Comparison of ENCODE assay signal across 8 cellular contexts in genomic region chr4:4488405-4489404, GRCh38. TPM values are rescaled to one million over a fixed set of nuclear protein-coding genes. Genes with fewer than 3 reads are reported as not detected.
A peak's percentile ranks its signal among the peaks of the same experiment; 100 is the strongest.
DNase-seq lines count a peak whose midpoint lies in the region; ATAC-seq and TF ChIP-seq lines count a peak whose summit lies in the region.

No MANE protein-coding gene starts in this region.

- DNase-seq in BE2C (peak; percentile 82), NCI-H510A (lab: John Stamatoyannopoulos, UW) (peak; percentile 9), mesothelial cell of epicardium (ENCODE audit: low spot score in 2 of 2, unreplicated experiment in 2 of 2) (peak; percentile 25 to 70)
- peak; percentile 66 to 68 for DNase-seq in activated CD4-positive, alpha-beta T cell treated with anti-CD3 and anti-CD28 coated beads, Interleukin-2, amount 50 U/mL, for 4 hours
- DNase-seq in effector CD8-positive, alpha-beta T cell (lab: John Stamatoyannopoulos, UW): peak; percentile 43
- DNase-seq in stimulated activated CD8-positive, alpha-beta memory T cell treated with anti-CD3 and anti-CD28 coated beads, Interleukin-4, amount 100 ng/mL, for 24 hours (ENCODE audit: low read depth): peak; percentile 50

- TF ChIP-seq CTCF in BE2C (IDR thresholded peaks at IDR 0.05; ENCODE audit: low read depth, low read length) (peak; percentile 99), mesothelial cell of epicardium (IDR thresholded peaks at IDR 0.05; ENCODE audit: unreplicated experiment) (peak; percentile 82)

- peaks cover 22% of the 10 kb centered on the region for H3K4me1 Mint-ChIP-seq in mesothelial cell of epicardium

- no peaks in the 10 kb centered on the region; the same call in 1 of the 2 replicates for H3K4me1 ChIP-seq in BE2C

- H3K9me3 ChIP-seq in BE2C: no peaks in the 10 kb centered on the region

- peak; percentile 71 for ATAC-seq in GM18861 (IDR thresholded peaks at IDR 0.05; ENCODE audit: unreplicated experiment)
- peak; percentile 79 for ATAC-seq in HG03066 (IDR thresholded peaks at IDR 0.05; ENCODE audit: low read depth, unreplicated experiment)

- H3K9me3 Mint-ChIP-seq in mesothelial cell of epicardium: no peaks in the 10 kb centered on the region

- no peak overlapping the region for H3K27ac Mint-ChIP-seq in mesothelial cell of epicardium

- H3K36me3 ChIP-seq in BE2C: no peaks in the 10 kb centered on the region

- no peak overlapping the region for H3K4me3 ChIP-seq in BE2C (ENCODE audit: low read depth, low read length)

- H3K27me3 ChIP-seq in BE2C: no peaks in the 10 kb centered on the region

- no peaks in the 10 kb centered on the region for H3K27me3 Mint-ChIP-seq in mesothelial cell of epicardium (ENCODE audit: low read depth)

- H3K36me3 Mint-ChIP-seq in mesothelial cell of epicardium: no peaks in the 10 kb centered on the region

- no peak overlapping the region for H3K4me3 Mint-ChIP-seq in mesothelial cell of epicardium

RNA-seq across cellular contexts. Expression of gene STX18, which starts 53.1 kb away (rescaled TPM):
- 26.6 TPM for polyA plus RNA-seq in BE2C (2012; ENCODE audit: insufficient read depth, insufficient read length, low read depth)
- total RNA-seq in mesothelial cell of epicardium: 41.7 to 44.5 TPM (median 42.6 TPM) in 3 replicates

Comparison
In these comparisons a context has a peak if more than half of its experiments do, and no peak if none do; other contexts are left out.
1. DNase-seq: peak in every context shown above with its lines; median percentile 82 in BE2C; 67 in activated CD4-positive, alpha-beta T cell treated with anti-CD3 and anti-CD28 coated beads, Interleukin-2, amount 50 U/mL, for 4 hours; 50 in stimulated activated CD8-positive, alpha-beta memory T cell treated with anti-CD3 and anti-CD28 coated beads, Interleukin-4, amount 100 ng/mL, for 24 hours; 48 in mesothelial cell of epicardium; 43 in effector CD8-positive, alpha-beta T cell; 9 in NCI-H510A.